ENCODE assay signal across 1 cellular context in the genomic region with DNA sequence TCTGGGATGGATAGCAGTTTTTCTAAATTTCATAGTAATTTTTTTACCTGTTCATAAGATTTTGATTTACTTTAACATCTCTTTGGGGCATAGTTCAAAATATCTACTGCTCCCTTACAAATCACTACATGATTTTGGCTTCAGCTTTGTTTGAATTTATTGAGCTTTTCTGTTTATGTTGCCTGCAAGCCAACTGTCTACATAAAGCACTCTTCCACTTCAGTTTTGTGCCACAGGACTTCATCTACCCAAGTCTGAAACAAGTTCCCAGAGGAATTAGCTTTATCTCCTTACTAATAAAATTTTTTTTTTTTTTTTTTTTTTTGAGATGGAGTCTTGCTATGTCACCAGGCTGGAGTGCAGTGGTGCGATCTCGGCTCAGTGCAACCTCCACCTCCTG.
TF ChIP-seq lines count a peak whose summit lies in the region.

No MANE protein-coding gene starts in this region.

TF ChIP-seq in IMR-90, 13 proteins besides CTCF, POLR2A, EP300 and RAD21:
- no peak for TF ChIP-seq SMC3 (IDR thresholded peaks at IDR 0.05; ENCODE audit: low read depth, low read length)
- TF ChIP-seq RFX5 (IDR thresholded peaks at IDR 0.05; ENCODE audit: low read depth, low read length) = no peak
- TF ChIP-seq USF2 (IDR thresholded peaks at IDR 0.05; ENCODE audit: low read depth, low read length) = no peak
- no peak for TF ChIP-seq MXI1 (IDR thresholded peaks at IDR 0.05; ENCODE audit: borderline replicate concordance, low read depth, low read length)
- TF ChIP-seq MAZ (IDR thresholded peaks at IDR 0.05; ENCODE audit: borderline replicate concordance, low read depth, low read length) = no peak
